24 cellular contexts compared by ENCODE assay signal in the genomic region with DNA sequence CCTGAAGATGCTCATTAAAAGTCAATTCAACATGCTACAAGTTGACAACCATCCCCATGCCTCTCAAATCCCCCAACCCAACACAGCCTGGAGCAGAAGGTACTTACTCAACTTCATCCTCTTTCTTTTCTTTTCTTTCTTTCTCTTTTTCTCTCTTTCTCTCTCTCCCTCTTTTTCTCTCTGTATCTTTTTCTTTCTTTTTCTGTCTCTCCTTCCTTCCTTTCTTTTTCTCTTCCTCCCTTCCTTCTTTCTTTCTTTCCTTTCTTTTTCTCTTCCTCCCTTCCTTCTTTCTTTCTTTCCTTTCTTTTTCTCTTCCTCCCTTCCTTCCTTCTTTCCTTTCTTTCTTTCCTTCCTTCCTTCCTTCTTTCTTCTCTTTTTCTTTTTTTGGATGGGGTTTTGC.
"Had no signal": no experiment of that assay in that cellular context is flagged by ENCODE, and none has a peak within 500 bp of the region (broad histone marks: within the 10 kb centered on the region; RNA-seq: fewer than 3 reads in every experiment).

No MANE protein-coding gene starts in this region.

- H3K27ac ChIP-seq: colonic mucosa, dorsolateral prefrontal cortex, esophagus muscularis mucosa, foreskin keratinocyte, gastroesophageal sphincter, heart right ventricle, left lung, lower lobe of right lung had no signal

- H3K9me3 ChIP-seq: colonic mucosa, lower lobe of right lung had no signal

- H3K27me3 ChIP-seq: colonic mucosa, dorsolateral prefrontal cortex, foreskin keratinocyte had no signal

- H3K4me3 Mint-ChIP-seq: mesothelial cell of epicardium; naive B cell; naive thymus-derived CD8-positive, alpha-beta T cell had no signal

- H3K4me1 ChIP-seq: colonic mucosa, esophagus muscularis mucosa, foreskin keratinocyte, gastroesophageal sphincter, heart right ventricle, left lung, lower lobe of right lung had no signal

- H3K36me3 Mint-ChIP-seq: mesothelial cell of epicardium, naive B cell had no signal

- H3K4me1 Mint-ChIP-seq: mesothelial cell of epicardium; naive B cell; naive thymus-derived CD8-positive, alpha-beta T cell had no signal

- H3K4me3 ChIP-seq: colonic mucosa, dorsolateral prefrontal cortex, esophagus muscularis mucosa, gastroesophageal sphincter, heart right ventricle, left lung, lower lobe of right lung, mucosa of descending colon had no signal

- H3K36me3 ChIP-seq: colonic mucosa, gastroesophageal sphincter, left lung, lower lobe of right lung had no signal

- ATAC-seq: foreskin keratinocyte; gastroesophageal sphincter; heart right ventricle; left cardiac atrium; left lung; left ventricle myocardium superior; lower lobe of right lung; mucosa of descending colon; naive thymus-derived CD8-positive, alpha-beta T cell had no signal

- FAIRE-seq: endothelial cell of umbilical vein, frontal cortex, islet of Langerhans, keratinocyte had no signal

- H3K27ac Mint-ChIP-seq: mesothelial cell of epicardium; naive thymus-derived CD8-positive, alpha-beta T cell had no signal

- DNase-seq: colonic mucosa; dermis blood vessel endothelial cell; dorsolateral prefrontal cortex; effector CD4-positive, alpha-beta T cell; effector memory CD4-positive, alpha-beta T cell; foreskin keratinocyte; head of caudate nucleus; heart right ventricle; hippocampal formation; left cardiac atrium; left lung; left ventricle myocardium superior; lower lobe of right lung; mesenchymal stem cell; mucosa of descending colon; naive B cell; naive thymus-derived CD8-positive, alpha-beta T cell had no signal
